Comparison of ENCODE assay signal across 10 cellular contexts in the genomic region with DNA sequence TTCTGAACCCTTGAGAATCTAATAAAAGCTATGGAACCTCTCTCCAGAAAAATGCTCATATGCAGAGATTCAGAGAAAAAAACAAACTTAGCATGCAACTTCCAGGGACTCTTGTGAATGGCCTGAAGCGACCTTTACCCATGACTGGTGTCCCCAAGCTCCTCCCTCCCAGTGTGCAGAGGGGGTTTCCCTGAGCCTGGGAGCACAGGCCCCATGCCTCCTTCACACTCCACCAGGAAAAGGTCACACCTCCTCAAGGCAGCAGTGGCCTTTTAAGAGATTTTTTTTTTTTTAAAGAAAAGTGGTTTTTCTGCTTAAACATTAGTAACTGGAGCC. TPM values are rescaled to one million over a fixed set of nuclear protein-coding genes. Genes with fewer than 3 reads are reported as not detected.
DNase-seq lines count a peak whose midpoint lies in the region; ATAC-seq, FAIRE-seq and TF ChIP-seq lines count a peak whose summit lies in the region.
"Had no signal": no experiment of that assay in that cellular context is flagged by ENCODE, and none has a peak within 500 bp of the region (broad histone marks: within the 10 kb centered on the region; RNA-seq: fewer than 3 reads in every experiment).

No MANE protein-coding gene starts in this region.

- DNase-seq in GM12878 (ENCODE audit: low read depth, low spot score) (no peak), Kasumi-1 (lab: John Stamatoyannopoulos, UW) (no peak), RKO (ENCODE audit: low spot score) (no peak), HCEC 1CT (no peak), sigmoid colon (no peak)
- DNase-seq: WERI-Rb-1 had no signal

- no peaks in the 10 kb centered on the region; the same call in 1 of the 2 replicates for H3K79me2 ChIP-seq in GM12878 (ENCODE audit: control insufficient read depth, insufficient read depth, low read length)

- BruUV-seq in GM12878 (replicated peaks; lab: Mats Ljungman, UMichigan), result no TSS peak

- TF ChIP-seq POLR2A in GM12878 (IDR thresholded peaks at IDR 0.05; ENCODE audit: low read depth, low read length), result no peak
- no peak for TF ChIP-seq POLR2A in sigmoid colon (IDR thresholded peaks at IDR 0.05)

- no peak overlapping the region for H2AFZ ChIP-seq in GM12878 (ENCODE audit: control insufficient read depth, low read depth, low read length)

- CTCF ChIA-PET in GM12878 (lab: Yijun Ruan, JAX), result interaction anchor here (1.6 to 2.5 kb wide), 2 partner anchors 13 to 195 kb away, joined by 3 to 9 read pairs; a partner anchor contains a TSS

- no peak for TF ChIP-seq CTCF in 22Rv1 (IDR thresholded peaks at IDR 0.05)
- no peak for TF ChIP-seq CTCF in GM12878 (IDR thresholded peaks at IDR 0.05 in 2 of 3, conservative IDR thresholded peaks at IDR 0.05 in 1 of 3; ENCODE audit: control insufficient read depth in 2 of 3, extremely low read depth in 1 of 3, insufficient read depth in 1 of 3, low read depth in 3 of 3, low read length in 3 of 3)
- no peak for TF ChIP-seq CTCF in sigmoid colon (IDR thresholded peaks at IDR 0.05)

- ATAC-seq in GM18909 (IDR thresholded peaks at IDR 0.05; ENCODE audit: poor library complexity, unreplicated experiment), result peak; percentile 66
- ATAC-seq in HG03196 (IDR thresholded peaks at IDR 0.05; ENCODE audit: unreplicated experiment), result peak; percentile 54
- peak; percentile 77 for ATAC-seq in GM12878

- TF ChIP-seq RAD21 in GM12878 (IDR thresholded peaks at IDR 0.05; ENCODE audit: insufficient read depth, low read depth, low read length), result no peak

- intact Hi-C loops in GM12878 (cut with micrococcal nuclease; ENCODE audit: unreplicated experiment), result no loop called here
- intact Hi-C loops in sigmoid colon (cut with DNase I), result no loop called here

- no peak overlapping the region for H3K4me2 ChIP-seq in GM12878 (ENCODE audit: control insufficient read depth, insufficient read depth)

- no peaks in the 10 kb centered on the region for H4K20me1 ChIP-seq in GM12878 (ENCODE audit: control insufficient read depth, insufficient read depth)

- no peaks in the 10 kb centered on the region for H3K27me3 ChIP-seq in GM12878 (replicated peaks in 1 of 2; ENCODE audit: control insufficient read depth in 2 of 2, insufficient read depth in 2 of 2, low read length in 1 of 2)
- no peaks in the 10 kb centered on the region for H3K27me3 ChIP-seq in sigmoid colon

- H3K27ac ChIP-seq in 22Rv1 (peak overlapping the region; percentile 69), GM12878 (ENCODE audit: control insufficient read depth, insufficient read depth) (no peak overlapping the region), sigmoid colon (no peak overlapping the region)
- H3K27ac ChIP-seq: WERI-Rb-1 had no signal

- no peak for FAIRE-seq in GM12878 (lab: Jason Lieb, UNC)

- H3K9me3 ChIP-seq in GM12878 (replicated peaks; ENCODE audit: control insufficient read depth, insufficient read depth, low read length) (no peaks in the 10 kb centered on the region), sigmoid colon (no peaks in the 10 kb centered on the region)

- WGBS in GM12878 (ENCODE audit: insufficient coverage, insufficient replicate concordance, low lambda C conversion rate, missing lambda C conversion rate), result 80% methylated on average over 1 of the region's 1 CpG
- WGBS in sigmoid colon, 2 donors, result 88 to 96% methylated on average over 1 of the region's 1 CpG

- SMC1A ChIA-PET in GM12878 (lab: Charles Lee; ENCODE audit: uncharacterized antibody, unreplicated experiment), result interaction anchor here (0.6 to 1.3 kb wide), 5 partner anchors 12 to 167 kb away, joined by 3 to 11 read pairs (median 4); a partner anchor contains a TSS

- H3K36me3 ChIP-seq in GM12878 (ENCODE audit: control insufficient read depth in 2 of 2, insufficient read depth in 2 of 2, low read length in 1 of 2), result no peaks in the 10 kb centered on the region
- H3K36me3 ChIP-seq in sigmoid colon, result no peaks in the 10 kb centered on the region
- H3K36me3 ChIP-seq: WERI-Rb-1 had no signal

- POLR2A ChIA-PET in GM12878 (lab: Charles Lee), result no interaction called here

- in situ Hi-C loops in GM12878 (cut with MboI), result no loop called here

- RAD21 ChIA-PET in GM12878 (lab: Charles Lee; ENCODE audit: unreplicated experiment), result no interaction called here

- no peak overlapping the region for H3K9ac ChIP-seq in GM12878 (ENCODE audit: control insufficient read depth, insufficient read depth, low read length)

- no peaks in the 10 kb centered on the region for H3K4me1 ChIP-seq in GM12878 (ENCODE audit: control insufficient read depth, insufficient read depth, low read length)
- no peaks in the 10 kb centered on the region for H3K4me1 ChIP-seq in sigmoid colon

- no peak for TF ChIP-seq EP300 in GM12878 (IDR thresholded peaks at IDR 0.05; ENCODE audit: borderline replicate concordance in 1 of 2, control insufficient read depth in 1 of 2, low read depth in 2 of 2, low read length in 2 of 2)
- TF ChIP-seq EP300 in sigmoid colon (IDR thresholded peaks at IDR 0.05), result no peak

- no peak overlapping the region for H3K4me3 ChIP-seq in GM12878
- H3K4me3 ChIP-seq in sigmoid colon, result no peak overlapping the region

TF ChIP-seq in GM12878, 131 proteins besides CTCF, POLR2A, EP300 and RAD21 (continues in another document):
- TF ChIP-seq PML (IDR thresholded peaks at IDR 0.05; ENCODE audit: low read length) (no peak), RFX5 (IDR thresholded peaks at IDR 0.05; ENCODE audit: low read depth, low read length) (no peak), WRNIP1 (IDR thresholded peaks at IDR 0.05; ENCODE audit: borderline replicate concordance, low read depth, low read length) (no peak)
- TF ChIP-seq, protein P1, sequence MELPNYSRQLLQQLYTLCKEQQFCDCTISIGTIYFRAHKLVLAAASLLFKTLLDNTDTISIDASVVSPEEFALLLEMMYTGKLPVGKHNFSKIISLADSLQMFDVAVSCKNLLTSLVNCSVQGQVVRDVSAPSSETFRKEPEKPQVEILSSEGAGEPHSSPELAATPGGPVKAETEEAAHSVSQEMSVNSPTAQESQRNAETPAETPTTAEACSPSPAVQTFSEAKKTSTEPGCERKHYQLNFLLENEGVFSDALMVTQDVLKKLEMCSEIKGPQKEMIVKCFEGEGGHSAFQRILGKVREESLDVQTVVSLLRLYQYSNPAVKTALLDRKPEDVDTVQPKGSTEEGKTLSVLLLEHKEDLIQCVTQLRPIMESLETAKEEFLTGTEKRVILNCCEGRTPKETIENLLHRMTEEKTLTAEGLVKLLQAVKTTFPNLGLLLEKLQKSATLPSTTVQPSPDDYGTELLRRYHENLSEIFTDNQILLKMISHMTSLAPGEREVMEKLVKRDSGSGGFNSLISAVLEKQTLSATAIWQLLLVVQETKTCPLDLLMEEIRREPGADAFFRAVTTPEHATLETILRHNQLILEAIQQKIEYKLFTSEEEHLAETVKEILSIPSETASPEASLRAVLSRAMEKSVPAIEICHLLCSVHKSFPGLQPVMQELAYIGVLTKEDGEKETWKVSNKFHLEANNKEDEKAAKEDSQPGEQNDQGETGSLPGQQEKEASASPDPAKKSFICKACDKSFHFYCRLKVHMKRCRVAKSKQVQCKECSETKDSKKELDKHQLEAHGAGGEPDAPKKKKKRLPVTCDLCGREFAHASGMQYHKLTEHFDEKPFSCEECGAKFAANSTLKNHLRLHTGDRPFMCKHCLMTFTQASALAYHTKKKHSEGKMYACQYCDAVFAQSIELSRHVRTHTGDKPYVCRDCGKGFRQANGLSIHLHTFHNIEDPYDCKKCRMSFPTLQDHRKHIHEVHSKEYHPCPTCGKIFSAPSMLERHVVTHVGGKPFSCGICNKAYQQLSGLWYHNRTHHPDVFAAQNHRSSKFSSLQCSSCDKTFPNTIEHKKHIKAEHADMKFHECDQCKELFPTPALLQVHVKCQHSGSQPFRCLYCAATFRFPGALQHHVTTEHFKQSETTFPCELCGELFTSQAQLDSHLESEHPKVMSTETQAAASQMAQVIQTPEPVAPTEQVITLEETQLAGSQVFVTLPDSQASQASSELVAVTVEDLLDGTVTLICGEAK (IDR thresholded peaks at IDR 0.05; ENCODE audit: borderline replicate concordance), result no peak

RNA-seq across cellular contexts. Expression of a gene that starts 13.3 kb away (rescaled TPM):
- total RNA-seq in GM12878 (2013; cell fraction: nucleolus; rRNA removed), result 270 and 447 TPM in 2 replicates
- total RNA-seq in GM12878 (2014; rRNA removed) (25.9 and 38.2 TPM in 2 replicates), GM12878 (2014; rRNA removed; fragmentation: Illumina TruSeq; extraction: Trizol) (55.8 and 56.6 TPM in 2 replicates), GM12878 (2021) (66.3 and 68.5 TPM in 2 replicates), sigmoid colon (10 to 100 TPM; 22.8 to 85.0 (median 28.5) TPM)
- 5.7 TPM for polyA plus RNA-seq in GM12878 (2011; ENCODE audit: low read depth)
- polyA plus RNA-seq in GM12878 (2011; rRNA removed) (70.6 and 106 TPM in 2 replicates), GM12878 (2014; fragmentation: Illumina TruSeq; extraction: Trizol) (35.1 and 57.6 TPM in 2 replicates), GM12878 (2014; fragmentation: Nextera tagmentation; extraction: Ambion mirVana) (10 to 100 TPM in 1 of 2 experiments, 1 to 10 TPM in 1; 7.9 to 15.3 TPM), GM12878 (2014; rRNA removed) (19.8 and 25.8 TPM in 2 replicates), GM12878 (2016; fragmentation: Nextera tagmentation; extraction: Ambion mirVana) (10 to 100 TPM; 34.4 to 36.4 TPM), sigmoid colon (10 to 100 TPM in 2 of 3 donors, 1 to 10 TPM in 1; 4.2 to 17.9 (median 14.1) TPM)
- polyA plus RNA-seq in GM12878 (2011; cell fraction: cytosol; rRNA removed), result 26.8 and 37.6 TPM in 2 replicates
- polyA plus RNA-seq in GM12878 (2011; cell fraction: nucleus; rRNA removed), result 98.5 and 99.7 TPM in 2 replicates
- polyA plus RNA-seq in GM12878 (2012), result 13.0 and 19.8 TPM in 2 replicates
- 124 and 221 TPM in 2 replicates for polyA minus RNA-seq in GM12878 (2011; rRNA and poly(A)+ RNA removed)
- 61.5 and 75.8 TPM in 2 replicates for polyA minus RNA-seq in GM12878 (2011; cell fraction: cytosol; rRNA and poly(A)+ RNA removed)
- polyA minus RNA-seq in GM12878 (2011; cell fraction: nucleus; rRNA and poly(A)+ RNA removed), result 49.4 and 63.1 TPM in 2 replicates

RNA-seq across cellular contexts. Expression of a gene that starts 40.0 kb away (rescaled TPM):
- not detected in 2 replicates for total RNA-seq in GM12878 (2013; cell fraction: nucleolus; rRNA removed)
- total RNA-seq in GM12878 (2014; rRNA removed), result not detected in 2 replicates
- total RNA-seq in GM12878 (2014; rRNA removed; fragmentation: Illumina TruSeq; extraction: Trizol), result not detected in 2 replicates
- not detected in 2 replicates for total RNA-seq in GM12878 (2021)
- polyA plus RNA-seq in GM12878 (2011; ENCODE audit: low read depth), result not detected
- not detected in 2 replicates for polyA plus RNA-seq in GM12878 (2011; rRNA removed)
- not detected in 2 replicates for polyA plus RNA-seq in GM12878 (2011; cell fraction: cytosol; rRNA removed)
- not detected in 2 replicates for polyA plus RNA-seq in GM12878 (2011; cell fraction: nucleus; rRNA removed)
- polyA plus RNA-seq in GM12878 (2012), result 0.12 and 0.15 TPM in 2 replicates
- polyA plus RNA-seq in GM12878 (2014; fragmentation: Illumina TruSeq; extraction: Trizol), result not detected in 2 replicates
- polyA plus RNA-seq in GM12878 (2014; fragmentation: Nextera tagmentation; extraction: Ambion mirVana), result under 1 TPM; 0.02 to 0.08 TPM
- polyA plus RNA-seq in GM12878 (2014; rRNA removed), result not detected in 2 replicates
- polyA plus RNA-seq in GM12878 (2016; fragmentation: Nextera tagmentation; extraction: Ambion mirVana), result under 1 TPM in 1 of 2 experiments, not detected in 1; 0.12 TPM
- polyA minus RNA-seq in GM12878 (2011; rRNA and poly(A)+ RNA removed), result not detected in 2 replicates
- not detected in 2 replicates for polyA minus RNA-seq in GM12878 (2011; cell fraction: cytosol; rRNA and poly(A)+ RNA removed)
- not detected in 2 replicates for polyA minus RNA-seq in GM12878 (2011; cell fraction: nucleus; rRNA and poly(A)+ RNA removed)
- not detected for total RNA-seq in sigmoid colon
- polyA plus RNA-seq in sigmoid colon, result not detected
- total RNA-seq: dermis microvascular lymphatic vessel endothelial cell had no signal
